In the genomic region with DNA sequence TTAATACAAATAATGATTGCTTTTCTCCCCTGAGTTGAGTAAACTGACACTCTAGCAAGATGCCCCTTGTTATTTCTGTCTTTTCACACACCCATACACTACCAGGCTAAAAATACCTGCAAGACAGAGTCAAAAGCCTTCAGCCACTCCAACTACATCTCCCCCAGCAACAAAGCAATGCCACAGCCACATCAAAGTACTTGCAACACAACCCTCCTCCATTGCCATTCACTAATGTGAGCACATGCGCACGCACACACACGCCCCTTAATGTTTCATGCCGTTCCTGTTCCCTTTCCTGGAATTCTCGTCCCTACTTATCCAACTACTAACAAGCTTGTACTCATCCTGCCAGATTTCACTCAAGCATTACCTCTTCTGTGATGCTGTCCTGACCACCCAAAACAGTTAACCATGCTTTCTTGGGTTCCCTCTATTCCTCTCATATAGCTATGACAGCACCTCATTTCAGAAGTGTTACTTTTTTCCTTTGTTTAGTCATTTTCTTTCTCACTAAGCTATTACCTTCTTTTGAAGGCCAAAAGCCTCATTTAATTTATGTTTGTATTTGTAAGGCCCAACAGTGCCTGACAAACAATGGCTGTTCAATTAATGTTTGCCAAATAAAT, we compare ENCODE assay signal across 19 cellular contexts. TPM values are rescaled to one million over a fixed set of nuclear protein-coding genes. Genes with fewer than 3 reads are reported as not detected.
DNase-seq lines count a peak whose midpoint lies in the region; ATAC-seq and TF ChIP-seq lines count a peak whose summit lies in the region.
"Had no signal": no experiment of that assay in that cellular context is flagged by ENCODE, and none has a peak within 500 bp of the region (broad histone marks: within the 10 kb centered on the region; RNA-seq: fewer than 3 reads in every experiment).

No MANE protein-coding gene starts in this region.

- peak overlapping the region; percentile 5 for H3K27ac Mint-ChIP-seq in activated T-helper 1 cell treated with anti-CD3 and anti-CD28 coated beads, Interleukin-12 subunit alpha, Interleukin-12 subunit beta, Interleukin-2, Interleukin-4 antibody, amounts not matched to agents 30 ng/mL and 10 ng/mL and 1 ng/mL, durations not matched to agents 14 hours and 24 hours and 36 hours
- no peak overlapping the region for H3K27ac Mint-ChIP-seq in stimulated activated effector memory CD8-positive, alpha-beta T cell treated with anti-CD3 and anti-CD28 coated beads, Interleukin-12 subunit alpha, Interleukin-12 subunit beta, amount 100 ng/mL, for 72 hours
- no peak overlapping the region for H3K27ac Mint-ChIP-seq in osteocyte (ENCODE audit: unreplicated experiment)
- H3K27ac Mint-ChIP-seq: immature natural killer cell, natural killer cell, progenitor cell of endocrine pancreas had no signal

- peaks cover 10% of the 10 kb centered on the region for H3K36me3 Mint-ChIP-seq in activated T-helper 1 cell treated with anti-CD3 and anti-CD28 coated beads, Interleukin-12 subunit alpha, Interleukin-12 subunit beta, Interleukin-2, Interleukin-4 antibody, amounts not matched to agents 30 ng/mL and 10 ng/mL and 1 ng/mL, durations not matched to agents 14 hours and 24 hours and 36 hours (ENCODE audit: low read depth)
- H3K36me3 Mint-ChIP-seq in stimulated activated effector memory CD8-positive, alpha-beta T cell treated with anti-CD3 and anti-CD28 coated beads, Interleukin-12 subunit alpha, Interleukin-12 subunit beta, amount 100 ng/mL, for 72 hours, result peaks cover 9% of the 10 kb centered on the region
- H3K36me3 Mint-ChIP-seq in osteocyte (ENCODE audit: unreplicated experiment), result peaks cover 7% of the 10 kb centered on the region
- H3K36me3 Mint-ChIP-seq: natural killer cell had no signal

- WGBS in heart right ventricle, 2 donors, result 52 to 65% methylated on average over 5 of the region's 5 CpGs

- peaks cover 8% of the 10 kb centered on the region for H3K4me1 Mint-ChIP-seq in activated T-helper 1 cell treated with anti-CD3 and anti-CD28 coated beads, Interleukin-12 subunit alpha, Interleukin-12 subunit beta, Interleukin-2, Interleukin-4 antibody, amounts not matched to agents 30 ng/mL and 10 ng/mL and 1 ng/mL, durations not matched to agents 14 hours and 24 hours and 36 hours (ENCODE audit: low read depth)
- H3K4me1 Mint-ChIP-seq in stimulated activated effector memory CD8-positive, alpha-beta T cell treated with anti-CD3 and anti-CD28 coated beads, Interleukin-12 subunit alpha, Interleukin-12 subunit beta, amount 100 ng/mL, for 72 hours, result peaks cover 12% of the 10 kb centered on the region
- H3K4me1 Mint-ChIP-seq in osteocyte (ENCODE audit: unreplicated experiment), result peaks cover 2% of the 10 kb centered on the region

- H3K27me3 ChIP-seq in heart right ventricle, result no peaks in the 10 kb centered on the region

- H3K9me3 Mint-ChIP-seq in activated T-helper 1 cell treated with anti-CD3 and anti-CD28 coated beads, Interleukin-12 subunit alpha, Interleukin-12 subunit beta, Interleukin-2, Interleukin-4 antibody, amounts not matched to agents 30 ng/mL and 10 ng/mL and 1 ng/mL, durations not matched to agents 14 hours and 24 hours and 36 hours, result no peaks in the 10 kb centered on the region
- H3K9me3 Mint-ChIP-seq in stimulated activated effector memory CD8-positive, alpha-beta T cell treated with anti-CD3 and anti-CD28 coated beads, Interleukin-12 subunit alpha, Interleukin-12 subunit beta, amount 100 ng/mL, for 72 hours, result no peaks in the 10 kb centered on the region
- no peaks in the 10 kb centered on the region for H3K9me3 Mint-ChIP-seq in osteocyte (ENCODE audit: unreplicated experiment)
- H3K9me3 Mint-ChIP-seq: activated T-cell treated with anti-CD3 and anti-CD28 coated beads, Interleukin-2, amount 50 U/mL, for 4 hours; immature natural killer cell; natural killer cell had no signal

- no peaks in the 10 kb centered on the region for H3K9me3 ChIP-seq in heart right ventricle

- ATAC-seq in heart right ventricle (peak in 7 of 8 donors; percentile 49 to 99 (median 85)), HG02798 (IDR thresholded peaks at IDR 0.05; ENCODE audit: poor library complexity, unreplicated experiment) (no peak)
- ATAC-seq in stimulated activated effector memory CD8-positive, alpha-beta T cell treated with anti-CD3 and anti-CD28 coated beads, Interleukin-12 subunit alpha, Interleukin-12 subunit beta, amount 100 ng/mL, for 72 hours, result peak; percentile 62
- ATAC-seq: natural killer cell had no signal

- H3K4me3 Mint-ChIP-seq in activated T-helper 1 cell treated with anti-CD3 and anti-CD28 coated beads, Interleukin-12 subunit alpha, Interleukin-12 subunit beta, Interleukin-2, Interleukin-4 antibody, amounts not matched to agents 30 ng/mL and 10 ng/mL and 1 ng/mL, durations not matched to agents 14 hours and 24 hours and 36 hours, result no peak overlapping the region
- H3K4me3 Mint-ChIP-seq in stimulated activated effector memory CD8-positive, alpha-beta T cell treated with anti-CD3 and anti-CD28 coated beads, Interleukin-12 subunit alpha, Interleukin-12 subunit beta, amount 100 ng/mL, for 72 hours, result no peak overlapping the region
- H3K4me3 Mint-ChIP-seq in osteocyte (ENCODE audit: unreplicated experiment), result no peak overlapping the region
- H3K4me3 Mint-ChIP-seq: activated T-cell treated with anti-CD3 and anti-CD28 coated beads, Interleukin-2, amount 50 U/mL, for 4 hours; immature natural killer cell; natural killer cell had no signal

- peak overlapping the region in 2 of 10 donors; percentile 31 to 37 for H3K27ac ChIP-seq in heart right ventricle
- H3K27ac ChIP-seq: C4-2B, coronary artery, KMS-11 had no signal

- no peaks in the 10 kb centered on the region for H3K27me3 Mint-ChIP-seq in activated T-helper 1 cell treated with anti-CD3 and anti-CD28 coated beads, Interleukin-12 subunit alpha, Interleukin-12 subunit beta, Interleukin-2, Interleukin-4 antibody, amounts not matched to agents 30 ng/mL and 10 ng/mL and 1 ng/mL, durations not matched to agents 14 hours and 24 hours and 36 hours (ENCODE audit: insufficient read depth)
- no peaks in the 10 kb centered on the region for H3K27me3 Mint-ChIP-seq in osteocyte (ENCODE audit: unreplicated experiment)

- intact Hi-C loops in activated T-helper 1 cell treated with anti-CD3 and anti-CD28 coated beads, Interleukin-12 subunit alpha, Interleukin-12 subunit beta, Interleukin-2, Interleukin-4 antibody, amounts not matched to agents 30 ng/mL and 10 ng/mL and 1 ng/mL, durations not matched to agents 14 hours and 24 hours and 36 hours (cut with micrococcal nuclease), result no loop called here
- intact Hi-C loops in heart right ventricle (cut with DNase I), result no loop called here

- DNase-seq in activated gamma-delta T cell treated with anti-CD3 and anti-CD28 coated beads, Interleukin-2, amount 50 U/mL, for 16 hours (ENCODE audit: low read depth), result peak; percentile 2
- DNase-seq in activated gamma-delta T cell (lab: John Stamatoyannopoulos, UW) (no peak), heart right ventricle (peak in 1 of 2 donors; percentile 19), HuH-7.5 (ENCODE audit: low spot score) (no peak), osteocyte (ENCODE audit: extremely low spot score, unreplicated experiment) (no peak)
- DNase-seq in activated T-helper 1 cell treated with anti-CD3 and anti-CD28 coated beads, Interleukin-12 subunit alpha, Interleukin-12 subunit beta, Interleukin-2, Interleukin-4 antibody, amounts not matched to agents 30 ng/mL and 10 ng/mL and 1 ng/mL, durations not matched to agents 14 hours and 24 hours and 36 hours (ENCODE audit: low spot score), result no peak
- DNase-seq in stimulated activated effector memory CD8-positive, alpha-beta T cell treated with anti-CD3 and anti-CD28 coated beads, Interleukin-12 subunit alpha, Interleukin-12 subunit beta, amount 100 ng/mL, for 72 hours (ENCODE audit: low spot score in 2 of 2), result no peak
- DNase-seq: activated CD4-positive, CD25-positive, alpha-beta regulatory T cell treated with anti-CD3 and anti-CD28 coated beads, Interleukin-2, amount 50 U/mL, for 72 hours; activated T-cell treated with anti-CD3 and anti-CD28 coated beads, Interleukin-2, amount 50 U/mL, for 4 hours; immature natural killer cell; natural killer cell; NCI-H1105; NCI-H2171; NCI-H69 had no signal

- peaks cover 0 to 33% (median 7%) of the 10 kb centered on the region in 9 donors for H3K4me1 ChIP-seq in heart right ventricle

- TF ChIP-seq CTCF in heart right ventricle (IDR thresholded peaks at IDR 0.05) (no peak), osteocyte (IDR thresholded peaks at IDR 0.05) (no peak)

- H3K36me3 ChIP-seq in heart right ventricle, result peaks cover 0 to 17% (median 10%) of the 10 kb centered on the region in 9 donors

- no peak overlapping the region for H3K4me3 ChIP-seq in heart right ventricle
- H3K4me3 ChIP-seq: coronary artery had no signal

RNA-seq across cellular contexts. Expression of a gene that starts 29.6 kb away (rescaled TPM):
- 34.6 and 35.0 TPM in 2 replicates for total RNA-seq in activated T-helper 1 cell treated with anti-CD3 and anti-CD28 coated beads, Interleukin-12 subunit alpha, Interleukin-12 subunit beta, Interleukin-2, Interleukin-4 antibody, amounts not matched to agents 30 ng/mL and 10 ng/mL and 1 ng/mL, durations not matched to agents 14 hours and 24 hours and 36 hours
- total RNA-seq in heart right ventricle, result 100 to 1,000 TPM in 9 of 10 donors, 10 to 100 TPM in 1; 86.4 to 169 (median 123) TPM
- 10 to 100 TPM; 37.5 to 37.6 TPM for polyA plus RNA-seq in heart right ventricle
- 16.5 and 18.7 TPM in 2 replicates for total RNA-seq in osteocyte

RNA-seq across cellular contexts. Expression of a gene that starts 57.8 kb away (rescaled TPM):
- 68.2 and 73.1 TPM in 2 replicates for total RNA-seq in activated T-helper 1 cell treated with anti-CD3 and anti-CD28 coated beads, Interleukin-12 subunit alpha, Interleukin-12 subunit beta, Interleukin-2, Interleukin-4 antibody, amounts not matched to agents 30 ng/mL and 10 ng/mL and 1 ng/mL, durations not matched to agents 14 hours and 24 hours and 36 hours
- total RNA-seq in heart right ventricle (10 to 100 TPM; 25.0 to 45.5 (median 36.6) TPM), osteocyte (44.6 and 45.7 TPM in 2 replicates)
- polyA plus RNA-seq in heart right ventricle, result 10 to 100 TPM in 1 of 2 donors, 1 to 10 TPM in 1; 6.2 to 40.1 TPM
